Comparison of ENCODE assay signal across 16 cellular contexts in genomic region chr13:50309200-50309848, GRCh38.
"Had no signal": no experiment of that assay in that cellular context is flagged by ENCODE, and none has a peak within 500 bp of the region (broad histone marks: within the 10 kb centered on the region; RNA-seq: fewer than 3 reads in every experiment).

No MANE protein-coding gene starts in this region.

- ATAC-seq: left colon, natural killer cell had no signal

- H3K36me3 Mint-ChIP-seq: natural killer cell, type B pancreatic cell had no signal

- H3K9me3 ChIP-seq: prostate gland, sigmoid colon, suprapubic skin had no signal

- DNase-seq: activated B cell treated with CpG ODN at 0.5 μM for 24 hours; activated CD4-positive, alpha-beta T cell treated with anti-CD3 and anti-CD28 coated beads, Interleukin-2, amount 10 ng/mL, durations not matched to agents 7 days and 5 days; activated CD8-positive, alpha-beta memory T cell treated with anti-CD3 and anti-CD28 coated beads for 24 hours; activated naive CD4-positive, alpha-beta T cell treated with anti-CD3 and anti-CD28 coated beads for 36 hours; caudate nucleus; cortex of kidney; effector CD8-positive, alpha-beta T cell; hypothalamus; left colon; natural killer cell; nucleus accumbens; sigmoid colon; stimulated activated naive CD8-positive, alpha-beta T cell treated with anti-CD3 and anti-CD28 coated beads, Interleukin-15, Interleukin-2, amounts not matched to agents 100 U/mL and 50 U/mL, for 24 hours had no signal

- H3K27me3 Mint-ChIP-seq: activated B cell treated with CpG ODN at 0.5 μM for 24 hours, type B pancreatic cell had no signal

- H3K4me3 Mint-ChIP-seq: activated B cell treated with CpG ODN at 0.5 μM for 24 hours; activated CD4-positive, alpha-beta T cell treated with anti-CD3 and anti-CD28 coated beads, Interleukin-2, amount 10 ng/mL, durations not matched to agents 7 days and 5 days; activated naive CD4-positive, alpha-beta T cell treated with anti-CD3 and anti-CD28 coated beads for 36 hours; natural killer cell; type B pancreatic cell had no signal

- H3K27ac ChIP-seq: prostate gland, sigmoid colon, suprapubic skin had no signal

- H3K27me3 ChIP-seq: sigmoid colon, suprapubic skin had no signal

- H3K4me3 ChIP-seq: prostate gland, sigmoid colon, suprapubic skin had no signal

- H3K27ac Mint-ChIP-seq: activated B cell treated with CpG ODN at 0.5 μM for 24 hours; activated CD4-positive, alpha-beta T cell treated with anti-CD3 and anti-CD28 coated beads, Interleukin-2, amount 10 ng/mL, durations not matched to agents 7 days and 5 days; activated naive CD4-positive, alpha-beta T cell treated with anti-CD3 and anti-CD28 coated beads for 36 hours; natural killer cell; type B pancreatic cell had no signal

- H3K9me3 Mint-ChIP-seq: activated B cell treated with CpG ODN at 0.5 μM for 24 hours; activated CD4-positive, alpha-beta T cell treated with anti-CD3 and anti-CD28 coated beads, Interleukin-2, amount 10 ng/mL, durations not matched to agents 7 days and 5 days; natural killer cell; type B pancreatic cell had no signal

- H3K36me3 ChIP-seq: prostate gland, sigmoid colon, suprapubic skin had no signal

- H3K4me1 ChIP-seq: prostate gland, suprapubic skin had no signal
